In genomic region chr22:44828193-44828592, GRCh38 we compare ENCODE assay signal across 8 cellular contexts.
A peak's percentile ranks its signal among the peaks of the same experiment; 100 is the strongest.
DNase-seq lines count a peak whose midpoint lies in the region; ATAC-seq, FAIRE-seq and TF ChIP-seq lines count a peak whose summit lies in the region.

No MANE protein-coding gene starts in this region.

- dilution Hi-C loops in endothelial cell of umbilical vein (cut with MboI; ENCODE audit: extremely low pct_ligation_motif_present, low sequenced_read_pairs): no loop called here

- H3K4me3 Mint-ChIP-seq in stimulated activated effector memory CD8-positive, alpha-beta T cell treated with anti-CD3 and anti-CD28 coated beads, Interleukin-12 subunit alpha, Interleukin-12 subunit beta, amount 100 ng/mL, for 72 hours: no peak overlapping the region

- no TSS peak for BruUV-seq in endothelial cell of umbilical vein (replicated peaks; lab: Mats Ljungman, UMichigan)

- no peak for TF ChIP-seq POLR2A in NB4 (IDR thresholded peaks at IDR 0.05; ENCODE audit: extremely low read depth, insufficient read length)
- no peak for TF ChIP-seq POLR2A in endothelial cell of umbilical vein (IDR thresholded peaks at IDR 0.05; ENCODE audit: low read depth, low read length)

- no peaks in the 10 kb centered on the region for H3K4me1 ChIP-seq in endothelial cell of umbilical vein (ENCODE audit: control insufficient read depth, extremely low read depth, insufficient read depth, low read length)

- H3K4me2 ChIP-seq in endothelial cell of umbilical vein (ENCODE audit: insufficient read depth, low read length): no peak overlapping the region

- no peaks in the 10 kb centered on the region for H3K36me3 ChIP-seq in endothelial cell of umbilical vein (ENCODE audit: control insufficient read depth in 2 of 2, extremely low read depth in 1 of 2, insufficient read depth in 2 of 2, low read length in 2 of 2)

- no peak overlapping the region for H3K27ac ChIP-seq in endothelial cell of umbilical vein (ENCODE audit: insufficient read depth, low read depth, low read length)

- CTCF ChIA-PET in endothelial cell of umbilical vein (lab: Charles Lee): interaction anchor here (0.7 kb wide), 1 partner anchor 268 kb away, joined by 3 read pairs; no protein-coding TSS in a partner anchor

- H3K4me1 Mint-ChIP-seq in stimulated activated effector memory CD8-positive, alpha-beta T cell treated with anti-CD3 and anti-CD28 coated beads, Interleukin-12 subunit alpha, Interleukin-12 subunit beta, amount 100 ng/mL, for 72 hours: peaks cover 5% of the 10 kb centered on the region

- peak; percentile 60 for TF ChIP-seq CTCF in NB4 (IDR thresholded peaks at IDR 0.05; ENCODE audit: low read depth, low read length)
- peak; percentile 16 to 34 for TF ChIP-seq CTCF in endothelial cell of umbilical vein (IDR thresholded peaks at IDR 0.05; ENCODE audit: extremely low read depth in 1 of 2, insufficient read depth in 1 of 2, low read depth in 1 of 2, low read length in 2 of 2)

- no peak overlapping the region for H3K27ac Mint-ChIP-seq in stimulated activated effector memory CD8-positive, alpha-beta T cell treated with anti-CD3 and anti-CD28 coated beads, Interleukin-12 subunit alpha, Interleukin-12 subunit beta, amount 100 ng/mL, for 72 hours

- no peaks in the 10 kb centered on the region for H3K27me3 ChIP-seq in endothelial cell of umbilical vein (ENCODE audit: control insufficient read depth in 2 of 2, insufficient read depth in 2 of 2, low read length in 2 of 2)

- no peak overlapping the region for H3K9ac ChIP-seq in endothelial cell of umbilical vein (replicated peaks; ENCODE audit: extremely low read depth, insufficient read depth, low read length)

- H3K9me3 Mint-ChIP-seq in stimulated activated effector memory CD8-positive, alpha-beta T cell treated with anti-CD3 and anti-CD28 coated beads, Interleukin-12 subunit alpha, Interleukin-12 subunit beta, amount 100 ng/mL, for 72 hours: no peaks in the 10 kb centered on the region

- no peaks in the 10 kb centered on the region for H3K9me1 ChIP-seq in endothelial cell of umbilical vein (replicated peaks; ENCODE audit: control insufficient read depth, extremely low read depth, insufficient read depth, low read length)

- no peaks in the 10 kb centered on the region for H4K20me1 ChIP-seq in endothelial cell of umbilical vein (replicated peaks; ENCODE audit: control insufficient read depth, extremely low read depth, insufficient read depth, low read length)

- POLR2A ChIA-PET in endothelial cell of umbilical vein (lab: Charles Lee): no interaction called here

- H3K36me3 Mint-ChIP-seq in stimulated activated effector memory CD8-positive, alpha-beta T cell treated with anti-CD3 and anti-CD28 coated beads, Interleukin-12 subunit alpha, Interleukin-12 subunit beta, amount 100 ng/mL, for 72 hours: no peaks in the 10 kb centered on the region

- ATAC-seq in stimulated activated effector memory CD8-positive, alpha-beta T cell treated with anti-CD3 and anti-CD28 coated beads, Interleukin-12 subunit alpha, Interleukin-12 subunit beta, amount 100 ng/mL, for 72 hours: peak; percentile 51

- no peak overlapping the region for H2AFZ ChIP-seq in endothelial cell of umbilical vein (ENCODE audit: low read depth, low read length)

- H3K9me3 ChIP-seq in endothelial cell of umbilical vein (replicated peaks; ENCODE audit: control insufficient read depth, insufficient read depth, low read length): no peaks in the 10 kb centered on the region

- intact Hi-C loops in endothelial cell of umbilical vein (cut with micrococcal nuclease): no loop called here

- DNase-seq in activated T-cell treated with anti-CD3 and anti-CD28 coated beads for 24 hours (ENCODE audit: low read depth): peak; percentile 6
- no peak for DNase-seq in activated T-cell treated with anti-CD3 and anti-CD28 coated beads, Interleukin-2, amount 50 U/mL, for 1 hour
- DNase-seq in NB4 (ENCODE audit: low read depth): peak; percentile 58
- DNase-seq in endothelial cell of umbilical vein (ENCODE audit: low read depth, low spot score): no peak
- DNase-seq in stimulated activated effector memory CD8-positive, alpha-beta T cell treated with anti-CD3 and anti-CD28 coated beads, Interleukin-12 subunit alpha, Interleukin-12 subunit beta, amount 100 ng/mL, for 72 hours (ENCODE audit: low spot score in 2 of 2): peak; percentile 29 to 55
- no peak for DNase-seq in mucosa of gallbladder (ENCODE audit: low spot score)
- no peak for DNase-seq in MV-4-11 (lab: John Stamatoyannopoulos, UW)
- no peak for DNase-seq in NCI-H2029 (lab: John Stamatoyannopoulos, UW)

- H3K4me3 ChIP-seq in NB4 (ENCODE audit: low read depth, low read length): no peak overlapping the region
- H3K4me3 ChIP-seq in endothelial cell of umbilical vein (replicated peaks in 1 of 3; ENCODE audit: insufficient read depth in 1 of 3, low read depth in 1 of 3, low read length in 3 of 3): no peak overlapping the region

- FAIRE-seq in endothelial cell of umbilical vein (lab: Jason Lieb, UNC): no peak

- H3K79me2 ChIP-seq in endothelial cell of umbilical vein (ENCODE audit: control insufficient read depth, insufficient read depth, low read length): no peaks in the 10 kb centered on the region

TF ChIP-seq in endothelial cell of umbilical vein, 7 proteins besides CTCF, POLR2A, EP300 and RAD21:
- TF ChIP-seq GATA2 (IDR thresholded peaks at IDR 0.05; ENCODE audit: insufficient read depth, insufficient read length, low read depth, low read length) (no peak), JUN (IDR thresholded peaks at IDR 0.05; ENCODE audit: borderline replicate concordance, insufficient read depth, insufficient read length, low read depth) (no peak), EZH2 (IDR thresholded peaks at IDR 0.05; ENCODE audit: borderline replicate concordance, low read depth, low read length, severe bottlenecking) (no peak), FOS (IDR thresholded peaks at IDR 0.05; ENCODE audit: borderline replicate concordance, insufficient read depth, low read length) (no peak), POLR2AphosphoS5 (IDR thresholded peaks at IDR 0.05; ENCODE audit: insufficient read depth, low read depth, low read length) (no peak), MYC (IDR thresholded peaks at IDR 0.05; ENCODE audit: low read depth, low read length) (no peak), MAX (IDR thresholded peaks at IDR 0.05; ENCODE audit: insufficient read depth, insufficient read length) (no peak)

Comparison
In these comparisons a context has a peak if more than half of its experiments do, and no peak if none do; other contexts are left out.
1. DNase-seq: peak in activated T-cell treated with anti-CD3 and anti-CD28 coated beads for 24 hours (single experiment), NB4 (single experiment) and stimulated activated effector memory CD8-positive, alpha-beta T cell treated with anti-CD3 and anti-CD28 coated beads, Interleukin-12 subunit alpha, Interleukin-12 subunit beta, amount 100 ng/mL, for 72 hours (2 of 2); none in activated T-cell treated with anti-CD3 and anti-CD28 coated beads, Interleukin-2, amount 50 U/mL, for 1 hour (single experiment), endothelial cell of umbilical vein (single experiment), mucosa of gallbladder (single experiment), MV-4-11 (single experiment) and NCI-H2029 (single experiment).